ENCODE assay signal across 8 cellular contexts in the genomic region with DNA sequence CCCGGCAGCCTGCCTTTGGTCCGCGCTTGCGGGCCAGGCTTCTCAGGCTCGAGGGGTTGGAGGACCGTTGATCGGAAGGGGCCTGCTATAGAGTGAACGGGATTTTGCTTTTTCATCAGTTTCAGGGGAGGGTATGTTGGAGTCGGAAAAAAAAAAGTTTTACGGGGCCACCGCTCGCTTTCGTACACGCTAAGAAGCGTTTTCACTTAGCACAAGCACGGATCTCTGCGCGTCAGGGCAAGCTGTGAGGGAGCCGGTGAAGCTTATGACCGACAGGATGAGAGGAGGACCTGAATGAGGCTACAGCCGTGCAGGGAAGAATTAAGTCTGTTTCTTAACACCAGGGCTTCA. TPM values are rescaled to one million over a fixed set of nuclear protein-coding genes. Genes with fewer than 3 reads are reported as not detected.
DNase-seq lines count a peak whose midpoint lies in the region; ATAC-seq and TF ChIP-seq lines count a peak whose summit lies in the region.

No MANE protein-coding gene starts in this region.

- DNase-seq in Caco-2: no peak
- DNase-seq in GM20000 (ENCODE audit: low spot score): peak; percentile 25
- DNase-seq in LNCaP clone FGC (ENCODE audit: low read depth): no peak
- DNase-seq in astrocyte of the cerebellum (ENCODE audit: low read depth): no peak
- DNase-seq in left lung: no peak
- DNase-seq in suprapubic skin (ENCODE audit: low spot score in 2 of 2): no peak
- DNase-seq in NK-92 treated with Interleukin-12 subunit alpha and Interleukin-12 subunit beta, amount 100 ng/mL, for 24 hours (lab: John Stamatoyannopoulos, UW): no peak
- no peak for DNase-seq in MV-4-11 (lab: John Stamatoyannopoulos, UW)

- TF ChIP-seq EP300 in suprapubic skin (IDR thresholded peaks at IDR 0.05): no peak

- H3K27ac Mint-ChIP-seq in Caco-2 (ENCODE audit: unreplicated experiment): no peak overlapping the region

- H3K4me3 ChIP-seq in Caco-2 (ENCODE audit: low read depth, low read length) (peak overlapping the region; percentile 89), LNCaP clone FGC (ENCODE audit: low read depth, low read length) (peak overlapping the region; percentile 73), astrocyte of the cerebellum (ENCODE audit: low read depth, low read length) (peak overlapping the region; percentile 98), left lung (peak overlapping the region; percentile 81 to 98), suprapubic skin (peak overlapping the region; percentile 94)

- H3K36me3 Mint-ChIP-seq in Caco-2 (ENCODE audit: insufficient read depth, unreplicated experiment): peaks cover 22% of the 10 kb centered on the region

- TF ChIP-seq POLR2A in suprapubic skin (IDR thresholded peaks at IDR 0.05): no peak

- H3K27ac ChIP-seq in left lung: peak overlapping the region; percentile 89 to 95
- H3K27ac ChIP-seq in suprapubic skin: peak overlapping the region; percentile 89

- H3K4me1 ChIP-seq in Caco-2: peaks cover 9% of the 10 kb centered on the region
- peaks cover 12 to 26% of the 10 kb centered on the region in 2 donors for H3K4me1 ChIP-seq in left lung
- peaks cover 38% of the 10 kb centered on the region for H3K4me1 ChIP-seq in suprapubic skin

- H3K27me3 ChIP-seq in Caco-2 (replicated peaks; ENCODE audit: control insufficient read depth, insufficient read depth, low read length) (no peaks in the 10 kb centered on the region), left lung (no peaks in the 10 kb centered on the region), suprapubic skin (no peaks in the 10 kb centered on the region)

- TSS peak; percentile 76 for BruUV-seq in Caco-2 (replicated peaks; lab: Mats Ljungman, UMichigan)

- no peaks in the 10 kb centered on the region for H3K36me3 ChIP-seq in Caco-2 (ENCODE audit: control insufficient read depth, insufficient read depth, low read length)
- H3K36me3 ChIP-seq in left lung: peaks cover 0 to 2% of the 10 kb centered on the region in 2 donors
- H3K36me3 ChIP-seq in suprapubic skin: peaks cover 2% of the 10 kb centered on the region

- intact Hi-C loops in Caco-2 (cut with micrococcal nuclease; ENCODE audit: unreplicated experiment): loop anchor here (2.0 to 5.0 kb wide), 3 partner anchors 133 to 281 kb away; a partner anchor contains a TSS
- intact Hi-C loops in left lung (cut with DNase I): no loop called here

- H3K9me3 Mint-ChIP-seq in Caco-2 (ENCODE audit: unreplicated experiment): no peaks in the 10 kb centered on the region

- 0% methylated on average over 19 of the region's 21 CpGs for WGBS in suprapubic skin

- CTCF ChIA-PET in Caco-2 (lab: Charles Lee): no interaction called here

- TF ChIP-seq CTCF in Caco-2 (IDR thresholded peaks at IDR 0.05; ENCODE audit: insufficient read depth in 1 of 2, low read depth in 1 of 2, low read length in 1 of 2, severe bottlenecking in 1 of 2, unreplicated experiment in 1 of 2) (no peak), GM20000 (IDR thresholded peaks at IDR 0.05; ENCODE audit: extremely low read depth, missing control alignments) (no peak), LNCaP clone FGC (IDR thresholded peaks at IDR 0.05; ENCODE audit: control insufficient read depth, extremely low read depth, insufficient read depth) (no peak), astrocyte of the cerebellum (IDR thresholded peaks at IDR 0.05; ENCODE audit: low read depth, low read length, missing control alignments) (no peak), left lung (IDR thresholded peaks at IDR 0.05) (no peak), suprapubic skin (IDR thresholded peaks at IDR 0.05) (no peak)

- ATAC-seq in left lung: peak; percentile 14

- peaks cover 18% of the 10 kb centered on the region for H3K4me1 Mint-ChIP-seq in Caco-2 (ENCODE audit: low read depth, unreplicated experiment)

- H3K27me3 Mint-ChIP-seq in Caco-2 (ENCODE audit: insufficient read depth, unreplicated experiment): no peaks in the 10 kb centered on the region

- H3K9me3 ChIP-seq in Caco-2 (no peaks in the 10 kb centered on the region), left lung (no peaks in the 10 kb centered on the region), suprapubic skin (no peaks in the 10 kb centered on the region)

- in situ Hi-C loops in astrocyte of the cerebellum (cut with HindIII; ENCODE audit: low sequenced_read_pairs): no loop called here

- POLR2A ChIA-PET in Caco-2 (lab: Charles Lee): no interaction called here

- no peak overlapping the region for H3K4me3 Mint-ChIP-seq in Caco-2 (ENCODE audit: unreplicated experiment)

RNA-seq across cellular contexts. Expression of a gene that starts 0.4 kb away (rescaled TPM):
- total RNA-seq in Caco-2 (2022) (80.6 and 95.0 TPM in 2 replicates), left lung (10 to 100 TPM; 25.9 to 30.3 TPM), suprapubic skin (10 to 100 TPM; 20.5 to 48.5 (median 29.2) TPM)

RNA-seq across cellular contexts. Expression of a gene that starts 0.6 kb away (rescaled TPM):
- 82.4 and 107 TPM in 2 replicates for total RNA-seq in Caco-2 (2022)
- 10 to 100 TPM; 74.0 to 82.4 TPM for total RNA-seq in left lung
- 10 to 100 TPM; 24.9 to 50.9 (median 30.8) TPM for total RNA-seq in suprapubic skin

RNA-seq across cellular contexts. Expression of a gene that starts 50.5 kb away (rescaled TPM):
- total RNA-seq in Caco-2 (2022) (56.5 and 57.8 TPM in 2 replicates), left lung (10 to 100 TPM; 46.3 to 56.0 TPM), suprapubic skin (10 to 100 TPM; 23.8 to 33.8 (median 26.4) TPM)
